Comparison of ENCODE assay signal across 1 cellular context in genomic region chr19:40465025-40465780, GRCh38.
TF ChIP-seq lines count a peak whose summit lies in the region.

TSS of gene BLVRB (minus strand) at chr19:40465745. CDS start at chr19:40465688, 57 bp downstream.

TF ChIP-seq in HepG2, 621 proteins besides CTCF, POLR2A, EP300 and RAD21 (continued from another document):
- TF ChIP-seq, protein P1, sequence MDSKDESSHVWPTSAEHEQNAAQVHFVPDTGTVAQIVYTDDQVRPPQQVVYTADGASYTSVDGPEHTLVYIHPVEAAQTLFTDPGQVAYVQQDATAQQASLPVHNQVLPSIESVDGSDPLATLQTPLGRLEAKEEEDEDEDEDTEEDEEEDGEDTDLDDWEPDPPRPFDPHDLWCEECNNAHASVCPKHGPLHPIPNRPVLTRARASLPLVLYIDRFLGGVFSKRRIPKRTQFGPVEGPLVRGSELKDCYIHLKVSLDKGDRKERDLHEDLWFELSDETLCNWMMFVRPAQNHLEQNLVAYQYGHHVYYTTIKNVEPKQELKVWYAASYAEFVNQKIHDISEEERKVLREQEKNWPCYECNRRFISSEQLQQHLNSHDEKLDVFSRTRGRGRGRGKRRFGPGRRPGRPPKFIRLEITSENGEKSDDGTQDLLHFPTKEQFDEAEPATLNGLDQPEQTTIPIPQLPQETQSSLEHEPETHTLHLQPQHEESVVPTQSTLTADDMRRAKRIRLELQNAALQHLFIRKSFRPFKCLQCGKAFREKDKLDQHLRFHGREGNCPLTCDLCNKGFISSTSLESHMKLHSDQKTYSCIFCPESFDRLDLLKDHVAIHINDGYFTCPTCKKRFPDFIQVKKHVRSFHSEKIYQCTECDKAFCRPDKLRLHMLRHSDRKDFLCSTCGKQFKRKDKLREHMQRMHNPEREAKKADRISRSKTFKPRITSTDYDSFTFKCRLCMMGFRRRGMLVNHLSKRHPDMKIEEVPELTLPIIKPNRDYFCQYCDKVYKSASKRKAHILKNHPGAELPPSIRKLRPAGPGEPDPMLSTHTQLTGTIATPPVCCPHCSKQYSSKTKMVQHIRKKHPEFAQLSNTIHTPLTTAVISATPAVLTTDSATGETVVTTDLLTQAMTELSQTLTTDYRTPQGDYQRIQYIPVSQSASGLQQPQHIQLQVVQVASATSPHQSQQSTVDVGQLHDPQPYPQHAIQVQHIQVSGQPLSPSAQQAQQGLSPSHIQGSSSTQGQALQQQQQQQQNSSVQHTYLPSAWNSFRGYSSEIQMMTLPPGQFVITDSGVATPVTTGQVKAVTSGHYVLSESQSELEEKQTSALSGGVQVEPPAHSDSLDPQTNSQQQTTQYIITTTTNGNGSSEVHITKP (CRISPR knock-in tag; IDR thresholded peaks at IDR 0.05; ENCODE audit: low read depth): no peak
- no peak for TF ChIP-seq GRHL1 (CRISPR knock-in tag; conservative IDR thresholded peaks at IDR 0.05)
- no peak for TF ChIP-seq KLF13 (CRISPR knock-in tag; IDR thresholded peaks at IDR 0.05)
- TF ChIP-seq ZNF550 (CRISPR knock-in tag; IDR thresholded peaks at IDR 0.05; ENCODE audit: borderline replicate concordance): no peak
- no peak for TF ChIP-seq MTF1 (CRISPR knock-in tag; IDR thresholded peaks at IDR 0.05)
- TF ChIP-seq, protein P2, sequence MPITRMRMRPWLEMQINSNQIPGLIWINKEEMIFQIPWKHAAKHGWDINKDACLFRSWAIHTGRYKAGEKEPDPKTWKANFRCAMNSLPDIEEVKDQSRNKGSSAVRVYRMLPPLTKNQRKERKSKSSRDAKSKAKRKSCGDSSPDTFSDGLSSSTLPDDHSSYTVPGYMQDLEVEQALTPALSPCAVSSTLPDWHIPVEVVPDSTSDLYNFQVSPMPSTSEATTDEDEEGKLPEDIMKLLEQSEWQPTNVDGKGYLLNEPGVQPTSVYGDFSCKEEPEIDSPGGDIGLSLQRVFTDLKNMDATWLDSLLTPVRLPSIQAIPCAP (CRISPR knock-in tag; IDR thresholded peaks at IDR 0.05; ENCODE audit: low read depth): no peak
- TF ChIP-seq SNAPC2 (CRISPR knock-in tag; IDR thresholded peaks at IDR 0.05): no peak
- peak; percentile 40; the same call in 1 of the 2 replicates for TF ChIP-seq ZNF788 (CRISPR knock-in tag; IDR thresholded peaks at IDR 0.05; ENCODE audit: borderline replicate concordance)
- TF ChIP-seq ZNF333 (CRISPR knock-in tag; IDR thresholded peaks at IDR 0.05; ENCODE audit: borderline replicate concordance): no peak
- TF ChIP-seq, protein P3, sequence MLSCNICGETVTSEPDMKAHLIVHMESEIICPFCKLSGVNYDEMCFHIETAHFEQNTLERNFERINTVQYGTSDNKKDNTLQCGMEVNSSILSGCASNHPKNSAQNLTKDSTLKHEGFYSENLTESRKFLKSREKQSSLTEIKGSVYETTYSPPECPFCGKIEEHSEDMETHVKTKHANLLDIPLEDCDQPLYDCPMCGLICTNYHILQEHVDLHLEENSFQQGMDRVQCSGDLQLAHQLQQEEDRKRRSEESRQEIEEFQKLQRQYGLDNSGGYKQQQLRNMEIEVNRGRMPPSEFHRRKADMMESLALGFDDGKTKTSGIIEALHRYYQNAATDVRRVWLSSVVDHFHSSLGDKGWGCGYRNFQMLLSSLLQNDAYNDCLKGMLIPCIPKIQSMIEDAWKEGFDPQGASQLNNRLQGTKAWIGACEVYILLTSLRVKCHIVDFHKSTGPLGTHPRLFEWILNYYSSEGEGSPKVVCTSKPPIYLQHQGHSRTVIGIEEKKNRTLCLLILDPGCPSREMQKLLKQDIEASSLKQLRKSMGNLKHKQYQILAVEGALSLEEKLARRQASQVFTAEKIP (CRISPR knock-in tag; IDR thresholded peaks at IDR 0.05; ENCODE audit: borderline replicate concordance): no peak
- TF ChIP-seq TFAP4 (IDR thresholded peaks at IDR 0.05; ENCODE audit: borderline replicate concordance, low read depth): peak; percentile 70; the same call in 1 of the 2 replicates
- TF ChIP-seq, protein P4, sequence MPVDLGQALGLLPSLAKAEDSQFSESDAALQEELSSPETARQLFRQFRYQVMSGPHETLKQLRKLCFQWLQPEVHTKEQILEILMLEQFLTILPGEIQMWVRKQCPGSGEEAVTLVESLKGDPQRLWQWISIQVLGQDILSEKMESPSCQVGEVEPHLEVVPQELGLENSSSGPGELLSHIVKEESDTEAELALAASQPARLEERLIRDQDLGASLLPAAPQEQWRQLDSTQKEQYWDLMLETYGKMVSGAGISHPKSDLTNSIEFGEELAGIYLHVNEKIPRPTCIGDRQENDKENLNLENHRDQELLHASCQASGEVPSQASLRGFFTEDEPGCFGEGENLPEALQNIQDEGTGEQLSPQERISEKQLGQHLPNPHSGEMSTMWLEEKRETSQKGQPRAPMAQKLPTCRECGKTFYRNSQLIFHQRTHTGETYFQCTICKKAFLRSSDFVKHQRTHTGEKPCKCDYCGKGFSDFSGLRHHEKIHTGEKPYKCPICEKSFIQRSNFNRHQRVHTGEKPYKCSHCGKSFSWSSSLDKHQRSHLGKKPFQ (CRISPR knock-in tag; IDR thresholded peaks at IDR 0.05; ENCODE audit: insufficient replicate concordance): peak; percentile 29
- TF ChIP-seq TBL1XR1 (IDR thresholded peaks at IDR 0.05; ENCODE audit: borderline replicate concordance, low read length, partially characterized antibody): no peak
- no peak for TF ChIP-seq NFRKB (IDR thresholded peaks at IDR 0.05)
- TF ChIP-seq PRDM4 (CRISPR knock-in tag; IDR thresholded peaks at IDR 0.05; ENCODE audit: borderline replicate concordance): no peak
- TF ChIP-seq, protein P5, sequence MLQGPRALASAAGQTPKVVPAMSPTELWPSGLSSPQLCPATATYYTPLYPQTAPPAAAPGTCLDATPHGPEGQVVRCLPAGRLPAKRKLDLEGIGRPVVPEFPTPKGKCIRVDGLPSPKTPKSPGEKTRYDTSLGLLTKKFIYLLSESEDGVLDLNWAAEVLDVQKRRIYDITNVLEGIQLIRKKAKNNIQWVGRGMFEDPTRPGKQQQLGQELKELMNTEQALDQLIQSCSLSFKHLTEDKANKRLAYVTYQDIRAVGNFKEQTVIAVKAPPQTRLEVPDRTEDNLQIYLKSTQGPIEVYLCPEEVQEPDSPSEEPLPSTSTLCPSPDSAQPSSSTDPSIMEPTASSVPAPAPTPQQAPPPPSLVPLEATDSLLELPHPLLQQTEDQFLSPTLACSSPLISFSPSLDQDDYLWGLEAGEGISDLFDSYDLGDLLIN (CRISPR knock-in tag; IDR thresholded peaks at IDR 0.05; ENCODE audit: borderline replicate concordance): peak; percentile 49; the same call in 1 of the 2 replicates
- TF ChIP-seq ZNF75D (CRISPR knock-in tag; IDR thresholded peaks at IDR 0.05; ENCODE audit: borderline replicate concordance): no peak
- TF ChIP-seq MLLT10 (CRISPR knock-in tag; IDR thresholded peaks at IDR 0.05): no peak
